ENCODE assay signal across 8 cellular contexts in genomic region chr12:56987551-56988053, GRCh38. TPM values are rescaled to one million over a fixed set of nuclear protein-coding genes. Genes with fewer than 3 reads are reported as not detected.
DNase-seq lines count a peak whose midpoint lies in the region; ATAC-seq and TF ChIP-seq lines count a peak whose summit lies in the region.

No MANE protein-coding gene starts in this region.

- H2AFZ ChIP-seq in Loucy (ENCODE audit: low read length), result peak overlapping the region; percentile 42; the same call in 1 of the 2 replicates

- peaks cover 9% of the 10 kb centered on the region for H3K27me3 Mint-ChIP-seq in nephron progenitor cell (ENCODE audit: low read depth, poor library complexity)

- no peak overlapping the region for H3K27ac Mint-ChIP-seq in nephron progenitor cell

- no peaks in the 10 kb centered on the region for H3K79me2 ChIP-seq in Loucy (ENCODE audit: insufficient read depth, low read length)

- H3K36me3 ChIP-seq in Loucy (ENCODE audit: insufficient read depth, low read length), result no peaks in the 10 kb centered on the region

- no peaks in the 10 kb centered on the region for H3K27me3 ChIP-seq in Loucy (ENCODE audit: insufficient read depth, low read length, poor library complexity, severe bottlenecking)

- H4K20me1 ChIP-seq in Loucy (ENCODE audit: insufficient read depth, low read length, poor library complexity, severe bottlenecking), result no peaks in the 10 kb centered on the region

- H3K9ac ChIP-seq in Loucy (ENCODE audit: low read depth, low read length, poor library complexity, severe bottlenecking), result no peak overlapping the region

- H3K4me1 ChIP-seq in Loucy (ENCODE audit: insufficient read depth, low read length, poor library complexity, severe bottlenecking), result peaks cover 16% of the 10 kb centered on the region

- in situ Hi-C loops in GM13977 (cut with MboI; ENCODE audit: low pct_unique_long_range_greater_than_20kb, low sequenced_read_pairs, unreplicated experiment), result no loop called here

- no peaks in the 10 kb centered on the region for H3K9me2 ChIP-seq in Loucy (replicated peaks; ENCODE audit: low read depth, low read length)

- no peaks in the 10 kb centered on the region for H3K9me3 Mint-ChIP-seq in nephron progenitor cell

- no peak overlapping the region for H3K4me3 Mint-ChIP-seq in nephron progenitor cell

- TF ChIP-seq CTCF in GM13977 (IDR thresholded peaks at IDR 0.05; ENCODE audit: extremely low read depth, insufficient read depth, missing control alignments) (peak; percentile 96), Loucy (conservative IDR thresholded peaks at IDR 0.05; ENCODE audit: low read length) (peak; percentile 95), nephron progenitor cell (IDR thresholded peaks at IDR 0.05) (peak; percentile 89)

- ATAC-seq in HG03378 (IDR thresholded peaks at IDR 0.05; ENCODE audit: unreplicated experiment), result no peak

- H3K4me2 ChIP-seq in Loucy (ENCODE audit: low read depth, low read length, poor library complexity, severe bottlenecking), result no peak overlapping the region

- H3K4me3 ChIP-seq in Loucy (ENCODE audit: low read length, poor library complexity, severe bottlenecking), result no peak overlapping the region

- H3K9me3 ChIP-seq in Loucy (ENCODE audit: insufficient read depth, low read depth, low read length), result no peaks in the 10 kb centered on the region

- no peaks in the 10 kb centered on the region; the same call in 1 of the 2 replicates for H3F3A ChIP-seq in Loucy (ENCODE audit: low read depth)

- H3K4me1 Mint-ChIP-seq in nephron progenitor cell, result peaks cover 9% of the 10 kb centered on the region

- H3K36me3 Mint-ChIP-seq in nephron progenitor cell (ENCODE audit: low read depth), result no peaks in the 10 kb centered on the region

- DNase-seq in GM13977 (ENCODE audit: low spot score) (peak; percentile 75), RPMI7951 (ENCODE audit: low read depth) (peak; percentile 73), activated T-helper 1 cell treated with Interleukin-2 at 50 U/mL for 16 hours (ENCODE audit: low read depth) (peak; percentile 54), fibroblast of peridontal ligament (ENCODE audit: extremely low read depth) (peak; percentile 72), nephron progenitor cell (peak; percentile 87)
- peak; percentile 63 for DNase-seq in stimulated activated naive CD4-positive, alpha-beta T cell treated with Interleukin-2 at 50 U/mL for 16 hours (lab: John Stamatoyannopoulos, UW)

RNA-seq across cellular contexts. Expression of gene ZBTB39, which starts 18.7 kb away (rescaled TPM):
- 2.3 and 2.6 TPM in 2 replicates for total RNA-seq in RPMI7951 (2014; rRNA removed; shearing (Covaris generic))

RNA-seq across cellular contexts. Expression of gene TAC3, which starts 28.7 kb away (rescaled TPM):
- total RNA-seq in RPMI7951 (2014; rRNA removed; shearing (Covaris generic)), result not detected in 2 replicates

RNA-seq across cellular contexts. Expression of gene RDH16, which starts 30.2 kb away (rescaled TPM):
- 0.29 TPM in 1 of 2 replicates, not detected in the other for total RNA-seq in RPMI7951 (2014; rRNA removed; shearing (Covaris generic))

RNA-seq across cellular contexts. Expression of gene SDR9C7, which starts 53.4 kb away (rescaled TPM):
- total RNA-seq in RPMI7951 (2014; rRNA removed; shearing (Covaris generic)), result not detected in 2 replicates
